Comparison of ENCODE assay signal across 23 cellular contexts in the genomic region with DNA sequence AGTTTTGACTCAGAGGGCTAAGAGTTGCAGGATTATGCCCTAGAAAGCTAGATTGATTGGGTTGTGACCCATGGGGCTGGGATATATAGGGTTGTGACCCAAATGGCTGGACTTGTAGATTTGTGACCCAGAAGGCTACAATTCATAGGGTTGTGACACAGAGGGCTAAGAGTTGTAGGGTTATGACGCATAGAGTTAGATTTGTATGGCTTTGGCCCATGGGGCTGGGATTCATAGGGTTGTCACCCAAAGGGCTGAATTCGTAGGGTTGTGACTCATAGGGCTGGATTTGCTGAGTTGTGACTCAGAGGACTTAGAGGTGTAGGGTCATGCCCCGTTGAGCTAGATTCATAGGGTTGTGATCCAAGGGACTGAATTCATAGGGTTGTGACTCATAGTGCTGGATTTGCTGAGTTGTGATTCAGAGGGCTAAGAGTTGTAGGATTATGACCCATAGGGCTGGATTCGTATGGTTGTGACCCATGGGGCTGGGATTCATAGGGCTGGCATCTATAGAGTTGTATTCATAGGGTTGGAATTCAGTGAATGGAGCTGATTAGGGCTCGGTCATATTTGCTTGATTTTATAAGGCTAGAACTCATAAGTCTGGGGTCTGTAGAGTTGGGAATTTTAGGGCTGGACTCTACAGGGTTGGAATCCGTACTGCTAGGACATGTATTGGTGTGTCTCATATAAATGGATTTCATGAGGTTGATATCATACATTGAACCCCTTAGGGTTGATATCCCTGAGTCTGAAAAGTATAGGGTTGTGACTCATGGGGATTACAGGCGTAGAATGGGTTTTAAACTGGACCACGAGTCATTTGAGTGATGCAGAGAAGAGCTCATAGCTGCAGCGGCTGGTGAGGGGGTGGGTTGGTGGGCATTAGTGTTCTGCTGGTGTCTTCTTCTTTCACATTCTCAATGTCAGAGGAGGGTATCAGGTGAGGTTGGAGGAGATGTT.
DNase-seq lines count a peak whose midpoint lies in the region; ATAC-seq and TF ChIP-seq lines count a peak whose summit lies in the region.
"Had no signal": no experiment of that assay in that cellular context is flagged by ENCODE, and none has a peak within 500 bp of the region (broad histone marks: within the 10 kb centered on the region; RNA-seq: fewer than 3 reads in every experiment).

No MANE protein-coding gene starts in this region.

- peak; percentile 17 to 21 for ATAC-seq in activated CD4-positive, CD25-positive, alpha-beta regulatory T cell treated with anti-CD3 and anti-CD28 coated beads, Interleukin-2, amount 50 U/mL, for 24 hours
- ATAC-seq in HCT116 (peak; percentile 90), HG02588 (IDR thresholded peaks at IDR 0.05; ENCODE audit: unreplicated experiment) (no peak)
- ATAC-seq: heart left ventricle; HepG2; lower lobe of right lung; naive thymus-derived CD8-positive, alpha-beta T cell had no signal

- H3K27ac ChIP-seq in HCT116 (ENCODE audit: low read depth, low read length) (peak overlapping the region; percentile 63; the same call in 1 of the 2 replicates), neural progenitor cell (no peak overlapping the region), trophoblast cell (ENCODE audit: low read depth, low read length) (no peak overlapping the region)
- H3K27ac ChIP-seq: 22Rv1, heart left ventricle, lower lobe of right lung had no signal

- H3K4me2 ChIP-seq in HCT116 (ENCODE audit: low read length): peak overlapping the region; percentile 70
- H3K4me2 ChIP-seq in neural progenitor cell: no peak overlapping the region
- H3K4me2 ChIP-seq in trophoblast cell (ENCODE audit: low read length): no peak overlapping the region

- no peak overlapping the region for H3K23ac ChIP-seq in trophoblast cell (ENCODE audit: low read length)

- CTCF ChIA-PET in HCT116 (lab: Charles Lee): no interaction called here

- H3K9ac ChIP-seq in HCT116 (ENCODE audit: low read length): peak overlapping the region; percentile 28; the same call in 1 of the 2 replicates
- H3K9ac ChIP-seq in neural progenitor cell: no peak overlapping the region
- H3K9ac ChIP-seq in trophoblast cell (ENCODE audit: low read length): no peak overlapping the region

- no TSS peak for BruUV-seq in HCT116 (replicated peaks; lab: Mats Ljungman, UMichigan)

- no peaks in the 10 kb centered on the region for H3K9me2 ChIP-seq in HCT116 (ENCODE audit: insufficient read depth)

- no peaks in the 10 kb centered on the region for H3K79me1 ChIP-seq in trophoblast cell (ENCODE audit: low read length)

- H3K9me3 ChIP-seq in HCT116 (ENCODE audit: control insufficient read depth in 1 of 2, insufficient read depth in 1 of 2, low read depth in 1 of 2, low read length in 2 of 2) (no peaks in the 10 kb centered on the region), neural progenitor cell (ENCODE audit: low read depth) (no peaks in the 10 kb centered on the region), trophoblast cell (ENCODE audit: insufficient read depth, low read depth, low read length) (no peaks in the 10 kb centered on the region)
- H3K9me3 ChIP-seq: HAP-1, lower lobe of right lung had no signal

- intact Hi-C loops in HCT116 (cut with micrococcal nuclease): no loop called here

- H3K36me3 Mint-ChIP-seq in neural progenitor cell: peaks cover 5% of the 10 kb centered on the region
- H3K36me3 Mint-ChIP-seq: activated naive CD8-positive, alpha-beta T cell treated with anti-CD3 and anti-CD28 coated beads, Interleukin-2, amount 10 ng/mL, durations not matched to agents 7 days and 5 days; immature natural killer cell; stimulated activated naive B cell treated with anti-CD40 and anti-IgM and Interleukin-4, amounts not matched to agents 10 μg/mL and 1 μg/mL and 100 μg/mL, for 72 hours; type B pancreatic cell had no signal

- peak overlapping the region in 1 of 2 experiments; percentile 38; a peak in 2 of 4 replicates for H3K4me3 ChIP-seq in HCT116 (replicated peaks in 1 of 2; ENCODE audit: low read depth in 1 of 2, low read length in 2 of 2)
- H3K4me3 ChIP-seq in neural progenitor cell: no peak overlapping the region
- H3K4me3 ChIP-seq in trophoblast cell (ENCODE audit: low read depth, low read length): no peak overlapping the region
- H3K4me3 ChIP-seq: HAP-1, heart left ventricle, lower lobe of right lung had no signal

- RAD21 ChIA-PET in HCT116 (lab: Charles Lee; ENCODE audit: low non-redundant PET in 1 of 2, low total read pairs in 2 of 2, uncharacterized antibody in 2 of 2, unreplicated experiment in 2 of 2): no interaction called here

- no peak overlapping the region for H2BK12ac ChIP-seq in trophoblast cell (ENCODE audit: low read length)

- no peaks in the 10 kb centered on the region for H3K4me1 Mint-ChIP-seq in neural progenitor cell
- H3K4me1 Mint-ChIP-seq: activated CD4-positive, alpha-beta T cell treated with anti-CD3 and anti-CD28 coated beads, Interleukin-2, amount 10 ng/mL, durations not matched to agents 24 days and 14 days; activated naive CD8-positive, alpha-beta T cell treated with anti-CD3 and anti-CD28 coated beads, Interleukin-2, amount 10 ng/mL, durations not matched to agents 7 days and 5 days; immature natural killer cell; naive thymus-derived CD8-positive, alpha-beta T cell; stimulated activated naive B cell treated with anti-CD40 and anti-IgM and Interleukin-4, amounts not matched to agents 10 μg/mL and 1 μg/mL and 100 μg/mL, for 72 hours had no signal

- no peaks in the 10 kb centered on the region for H3F3A ChIP-seq in neural progenitor cell (ENCODE audit: low read depth)

- peak overlapping the region; percentile 27 for H3K27ac Mint-ChIP-seq in neural progenitor cell
- H3K27ac Mint-ChIP-seq: activated CD4-positive, alpha-beta T cell treated with anti-CD3 and anti-CD28 coated beads, Interleukin-2, amount 10 ng/mL, durations not matched to agents 24 days and 14 days; activated naive CD8-positive, alpha-beta T cell treated with anti-CD3 and anti-CD28 coated beads, Interleukin-2, amount 10 ng/mL, durations not matched to agents 7 days and 5 days; immature natural killer cell; naive thymus-derived CD8-positive, alpha-beta T cell; stimulated activated naive B cell treated with anti-CD40 and anti-IgM and Interleukin-4, amounts not matched to agents 10 μg/mL and 1 μg/mL and 100 μg/mL, for 72 hours; type B pancreatic cell had no signal

- H3K27me3 Mint-ChIP-seq in neural progenitor cell (ENCODE audit: insufficient read depth, low read depth): peaks cover 17% of the 10 kb centered on the region
- H3K27me3 Mint-ChIP-seq: activated CD4-positive, alpha-beta T cell treated with anti-CD3 and anti-CD28 coated beads, Interleukin-2, amount 10 ng/mL, durations not matched to agents 24 days and 14 days; activated naive CD8-positive, alpha-beta T cell treated with anti-CD3 and anti-CD28 coated beads, Interleukin-2, amount 10 ng/mL, durations not matched to agents 7 days and 5 days had no signal

- no peak overlapping the region for H2AFZ ChIP-seq in HCT116 (ENCODE audit: low read depth, low read length, poor library complexity, severe bottlenecking)
- no peak overlapping the region for H2AFZ ChIP-seq in neural progenitor cell (replicated peaks)
- no peak overlapping the region for H2AFZ ChIP-seq in trophoblast cell (ENCODE audit: insufficient read depth, low read length, poor library complexity)

- no peak overlapping the region for H2BK5ac ChIP-seq in trophoblast cell (ENCODE audit: low read depth, low read length, poor library complexity)

- H3K4me3 Mint-ChIP-seq in neural progenitor cell: peak overlapping the region; percentile 10
- H3K4me3 Mint-ChIP-seq: activated CD4-positive, alpha-beta T cell treated with anti-CD3 and anti-CD28 coated beads, Interleukin-2, amount 10 ng/mL, durations not matched to agents 24 days and 14 days; activated naive CD8-positive, alpha-beta T cell treated with anti-CD3 and anti-CD28 coated beads, Interleukin-2, amount 10 ng/mL, durations not matched to agents 7 days and 5 days; immature natural killer cell; naive thymus-derived CD8-positive, alpha-beta T cell; stimulated activated naive B cell treated with anti-CD40 and anti-IgM and Interleukin-4, amounts not matched to agents 10 μg/mL and 1 μg/mL and 100 μg/mL, for 72 hours; type B pancreatic cell had no signal

- no peak overlapping the region for H2BK120ac ChIP-seq in trophoblast cell (ENCODE audit: insufficient read depth, low read length, poor library complexity)

- peaks cover 31% of the 10 kb centered on the region for H3K9me3 Mint-ChIP-seq in neural progenitor cell

- no CpG with 5 or more reads among the region's 9 CpGs for WGBS in trophoblast cell (ENCODE audit: extremely low coverage, insufficient coverage, insufficient read length)

- no peak for DNase-seq in activated CD4-positive, CD25-positive, alpha-beta regulatory T cell treated with anti-CD3 and anti-CD28 coated beads, Interleukin-2, amount 50 U/mL, for 72 hours
- peak; percentile 93 for DNase-seq in HCT116 (ENCODE audit: low read depth, low spot score)
- peak; percentile 67 for DNase-seq in SW480 (ENCODE audit: low spot score)
- DNase-seq in neural progenitor cell (ENCODE audit: low spot score): no peak
- DNase-seq in trophoblast cell: no peak
- no peak for DNase-seq in putamen (ENCODE audit: low spot score)
- DNase-seq: activated CD4-positive, alpha-beta T cell treated with anti-CD3 and anti-CD28 coated beads, Interleukin-2, amount 10 ng/mL, durations not matched to agents 24 days and 14 days; activated naive CD8-positive, alpha-beta T cell treated with anti-CD3 and anti-CD28 coated beads, Interleukin-2, amount 10 ng/mL, durations not matched to agents 7 days and 5 days; C1 segment of cervical spinal cord; heart left ventricle; immature natural killer cell; lower lobe of right lung; naive thymus-derived CD8-positive, alpha-beta T cell; NCI-H1930; NCI-H510A; posterior cingulate gyrus; stimulated activated naive B cell treated with anti-CD40 and anti-IgM and Interleukin-4, amounts not matched to agents 10 μg/mL and 1 μg/mL and 100 μg/mL, for 72 hours had no signal

- no peak overlapping the region for H4K8ac ChIP-seq in trophoblast cell (ENCODE audit: low read depth, low read length)

- no peaks in the 10 kb centered on the region for H3K27me3 ChIP-seq in HCT116 (ENCODE audit: insufficient read depth, low read length)
- no peaks in the 10 kb centered on the region for H3K27me3 ChIP-seq in neural progenitor cell
- H3K27me3 ChIP-seq in trophoblast cell (ENCODE audit: insufficient read depth, low read length): no peaks in the 10 kb centered on the region

- TF ChIP-seq CTCF in HCT116 (IDR thresholded peaks at IDR 0.05 in 2 of 3, conservative IDR thresholded peaks at IDR 0.05 in 1 of 3; ENCODE audit: borderline replicate concordance in 1 of 3, insufficient read depth in 1 of 3, low read depth in 2 of 3, low read length in 2 of 3): no peak
- TF ChIP-seq CTCF in neural progenitor cell (IDR thresholded peaks at IDR 0.05): no peak

- no peak for TF ChIP-seq POLR2A in HCT116 (IDR thresholded peaks at IDR 0.05; ENCODE audit: borderline replicate concordance, extremely low read depth, insufficient read depth, insufficient read length)

- peaks cover 5 to 28% of the 10 kb centered on the region in 2 experiments; a peak in 3 of 4 replicates for H3K4me1 ChIP-seq in HCT116 (ENCODE audit: control insufficient read depth in 1 of 2, insufficient read depth in 2 of 2, low read length in 2 of 2)
- H3K4me1 ChIP-seq in neural progenitor cell: no peaks in the 10 kb centered on the region
- H3K4me1 ChIP-seq in trophoblast cell (ENCODE audit: control insufficient read depth in 1 of 2, insufficient read depth in 2 of 2, low read length in 2 of 2): no peaks in the 10 kb centered on the region
- H3K4me1 ChIP-seq: HAP-1, heart left ventricle, lower lobe of right lung had no signal

- H3K79me2 ChIP-seq in HCT116 (ENCODE audit: insufficient read depth, low read length): no peaks in the 10 kb centered on the region
- H3K79me2 ChIP-seq in neural progenitor cell (ENCODE audit: low read depth): no peaks in the 10 kb centered on the region
- no peaks in the 10 kb centered on the region for H3K79me2 ChIP-seq in trophoblast cell (ENCODE audit: control insufficient read depth, insufficient read depth, low read length, poor library complexity)

- H4K20me1 ChIP-seq in HCT116 (ENCODE audit: insufficient read depth) (no peaks in the 10 kb centered on the region), neural progenitor cell (ENCODE audit: low read depth) (no peaks in the 10 kb centered on the region)

- POLR2A ChIA-PET in HCT116 (lab: Charles Lee): no interaction called here

- H3K36me3 ChIP-seq in HCT116 (ENCODE audit: control insufficient read depth in 1 of 2, insufficient read depth in 2 of 2, low read length in 2 of 2): no peaks in the 10 kb centered on the region
- no peaks in the 10 kb centered on the region for H3K36me3 ChIP-seq in neural progenitor cell
- H3K36me3 ChIP-seq in trophoblast cell (ENCODE audit: control insufficient read depth in 1 of 2, insufficient read depth in 2 of 2, low read length in 2 of 2): no peaks in the 10 kb centered on the region
- H3K36me3 ChIP-seq: HAP-1, heart left ventricle, lower lobe of right lung had no signal

- H4K91ac ChIP-seq in trophoblast cell (ENCODE audit: low read depth, low read length): no peak overlapping the region

- H3K18ac ChIP-seq in trophoblast cell (ENCODE audit: low read length): no peak overlapping the region

- H3K14ac ChIP-seq in trophoblast cell (ENCODE audit: low read length): no peak overlapping the region

- H4K12ac ChIP-seq in trophoblast cell (ENCODE audit: low read depth, low read length): no peak overlapping the region

- H2AK5ac ChIP-seq in trophoblast cell (ENCODE audit: low read length): no peak overlapping the region

- no peak overlapping the region for H3K4ac ChIP-seq in trophoblast cell (ENCODE audit: low read depth, low read length)

- 0 out of 2 replicates have a peak, but pooled peaks have one; percentile 6 for TF ChIP-seq RAD21 in HCT116 (IDR thresholded peaks at IDR 0.05; ENCODE audit: low read depth)

Comparison
In these comparisons a context has a peak if more than half of its experiments do, and no peak if none do; other contexts are left out.
1. DNase-seq: peak in HCT116 (single experiment) and SW480 (single experiment); none in activated CD4-positive, CD25-positive, alpha-beta regulatory T cell treated with anti-CD3 and anti-CD28 coated beads, Interleukin-2, amount 50 U/mL, for 72 hours (single experiment), neural progenitor cell (single experiment), trophoblast cell (0 of 2) and putamen (single experiment).